1 cellular context compared by ENCODE assay signal in the genomic region with DNA sequence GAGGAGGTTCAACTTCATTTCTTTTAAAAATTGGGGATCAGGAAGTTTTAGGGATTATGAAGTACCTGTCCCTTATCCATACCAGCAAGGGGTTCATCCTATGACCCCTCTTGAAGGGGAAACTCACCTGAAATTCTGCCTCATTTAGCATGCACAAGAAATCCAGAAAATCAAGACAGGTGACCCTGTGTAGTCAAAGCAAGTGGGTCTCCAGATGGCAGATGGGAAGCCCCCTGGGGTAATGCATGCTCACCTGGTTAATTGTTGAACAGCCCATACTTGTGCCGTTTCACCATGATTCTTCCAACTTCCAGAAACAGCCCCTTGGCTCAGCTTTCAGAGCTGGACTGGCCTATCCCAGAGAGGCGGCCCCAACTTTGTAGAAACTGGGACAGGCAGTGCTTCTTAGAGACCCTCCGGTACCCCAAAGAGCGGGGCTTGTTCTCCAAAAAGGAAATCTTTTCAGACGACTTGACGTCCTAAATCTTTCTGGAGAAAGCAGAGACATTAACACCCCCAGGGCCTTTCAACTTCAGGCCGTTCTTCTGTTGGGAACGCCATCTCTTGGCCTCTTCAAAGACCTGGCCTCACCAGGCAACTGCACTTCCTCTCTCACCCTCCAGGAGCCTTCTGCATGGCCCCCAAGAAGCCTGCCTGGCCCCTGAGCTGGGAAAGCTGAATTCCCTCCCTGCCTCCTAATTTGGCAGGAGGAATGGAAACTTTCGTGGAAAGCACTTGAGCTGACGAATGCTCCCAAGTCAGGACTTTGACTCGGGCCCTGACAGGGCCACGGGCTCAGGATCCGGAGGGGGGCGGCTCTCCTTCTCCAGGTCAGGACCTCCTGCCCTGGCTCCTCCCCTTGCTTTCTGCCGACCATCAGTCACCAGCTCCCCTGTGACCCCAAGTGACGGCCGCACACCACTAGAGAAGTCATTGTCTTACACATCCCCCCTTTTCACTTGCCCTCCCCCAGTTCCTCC.
A peak's percentile ranks its signal among the peaks of the same experiment; 100 is the strongest.
TF ChIP-seq lines count a peak whose summit lies in the region.

No MANE protein-coding gene starts in this region.

TF ChIP-seq in K562, 482 proteins besides CTCF, POLR2A, EP300 and RAD21:
- TF ChIP-seq SPI1 (IDR thresholded peaks at IDR 0.05; ENCODE audit: borderline replicate concordance, low read depth, low read length) (peak; percentile 27; the same call in 1 of the 2 replicates), CXXC5 (CRISPR knock-in tag; IDR thresholded peaks at IDR 0.05) (no peak)
